In the genomic region with DNA sequence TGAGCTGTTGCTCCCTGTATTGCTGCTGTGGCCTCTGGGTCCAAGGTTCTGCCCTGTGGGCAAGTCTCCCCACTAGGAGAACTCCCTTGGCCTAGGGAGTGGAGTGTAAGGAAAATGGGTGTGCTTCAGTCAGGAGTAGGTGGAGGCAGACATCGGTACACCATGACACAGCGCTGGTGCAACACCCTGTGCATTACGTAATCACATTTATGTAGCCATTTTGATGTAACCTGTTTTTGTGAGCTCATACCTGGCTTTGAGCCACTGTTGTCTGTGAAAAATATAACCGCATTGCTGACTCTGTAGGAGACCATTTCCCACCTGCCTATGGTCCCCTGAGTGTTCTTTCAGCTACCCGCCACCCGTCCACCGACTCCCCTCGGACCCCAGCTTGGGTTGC, we compare ENCODE assay signal across 16 cellular contexts.
DNase-seq lines count a peak whose midpoint lies in the region; ATAC-seq, FAIRE-seq and TF ChIP-seq lines count a peak whose summit lies in the region.
"Had no signal": no experiment of that assay in that cellular context is flagged by ENCODE, and none has a peak within 500 bp of the region (broad histone marks: within the 10 kb centered on the region; RNA-seq: fewer than 3 reads in every experiment).

No MANE protein-coding gene starts in this region.

- no peaks in the 10 kb centered on the region for H4K20me1 ChIP-seq in K562 (replicated peaks; ENCODE audit: control insufficient read depth, insufficient read depth, low read length)
- H4K20me1 ChIP-seq: BLaER1 treated with 17β-estradiol and CSF1 and Interleukin-3, amounts not matched to agents 10 nM and 100 nM had no signal

- H3K9me1 ChIP-seq in K562 (ENCODE audit: control insufficient read depth, insufficient read depth, low read length): no peaks in the 10 kb centered on the region

- no peaks in the 10 kb centered on the region for H3K4me1 ChIP-seq in breast epithelium
- no peaks in the 10 kb centered on the region; a peak in 1 of 5 replicates for H3K4me1 ChIP-seq in K562 (replicated peaks in 1 of 2; ENCODE audit: control insufficient read depth in 2 of 2, insufficient read depth in 2 of 2, low read length in 2 of 2)
- H3K4me1 ChIP-seq in upper lobe of right lung: no peaks in the 10 kb centered on the region
- H3K4me1 ChIP-seq: BLaER1 treated with 17β-estradiol and CSF1 and Interleukin-3, amounts not matched to agents 10 nM and 100 nM; HAP-1 had no signal

- peak overlapping the region; percentile 37 for H3K27ac Mint-ChIP-seq in MCF 10A (ENCODE audit: low read depth, unreplicated experiment)
- H3K27ac Mint-ChIP-seq: CD4-positive, CD25-positive, alpha-beta regulatory T cell; HFFc6 had no signal

- in situ Hi-C loops in K562 (cut with MboI): no loop called here

- intact Hi-C loops in MCF 10A (cut with micrococcal nuclease): no loop called here
- intact Hi-C loops in breast epithelium (cut with DNase I; ENCODE audit: low total_unique reads): no loop called here
- intact Hi-C loops in K562 (cut with micrococcal nuclease): no loop called here
- intact Hi-C loops in upper lobe of right lung (cut with DNase I): no loop called here

- peaks cover 3% of the 10 kb centered on the region for H3K9me3 Mint-ChIP-seq in MCF 10A (ENCODE audit: unreplicated experiment)

- 5% methylated on average over 8 of the region's 8 CpGs for WGBS in K562 (ENCODE audit: insufficient coverage, low coverage, missing lambda C conversion rate)

- ATAC-seq in K562 (no peak), upper lobe of right lung (no peak)

- no peak for FAIRE-seq in K562 (lab: Jason Lieb, UNC)
- FAIRE-seq: H1, HTR-8/SVneo had no signal

- DNase-seq in MCF 10A (ENCODE audit: unreplicated experiment): peak; percentile 51
- DNase-seq in breast epithelium (ENCODE audit: low spot score in 2 of 2): no peak
- DNase-seq in K562 (ENCODE audit: extremely low read depth in 1 of 4, low spot score in 3 of 4): no peak
- DNase-seq in upper lobe of right lung: peak; percentile 25
- no peak for DNase-seq in LoVo (ENCODE audit: low spot score)
- no peak for DNase-seq in NOMO-1 treated with DMSO at 0.1 percent for 48 hours (lab: John Stamatoyannopoulos, UW; ENCODE audit: unreplicated experiment)
- DNase-seq: ACHN; CD4-positive, CD25-positive, alpha-beta regulatory T cell; DMS53; GF-D8; HFFc6 had no signal

- H3K4me3 Mint-ChIP-seq in MCF 10A (ENCODE audit: unreplicated experiment): no peak overlapping the region
- H3K4me3 Mint-ChIP-seq: CD4-positive, CD25-positive, alpha-beta regulatory T cell; HFFc6 had no signal

- TF ChIP-seq POLR2A in breast epithelium (IDR thresholded peaks at IDR 0.05): no peak
- no peak for TF ChIP-seq POLR2A in K562 (conservative IDR thresholded peaks at IDR 0.05)

- POLR2A ChIA-PET in MCF 10A (lab: Yijun Ruan, JAX) (interaction anchor here (0.7 kb wide), 1 partner anchor 11 kb away, joined by 3 read pairs; no protein-coding TSS in a partner anchor), K562 (lab: Yijun Ruan, JAX) (no interaction called here)

- no peak overlapping the region for H3K4me3 ChIP-seq in breast epithelium
- H3K4me3 ChIP-seq in K562: no peak overlapping the region
- H3K4me3 ChIP-seq in upper lobe of right lung: no peak overlapping the region
- H3K4me3 ChIP-seq: BLaER1 treated with 17β-estradiol and CSF1 and Interleukin-3, amounts not matched to agents 10 nM and 100 nM; HAP-1 had no signal

- no peaks in the 10 kb centered on the region for H3K79me2 ChIP-seq in K562 (ENCODE audit: control insufficient read depth, insufficient read depth, low read length)

- H3K9ac ChIP-seq in K562 (ENCODE audit: insufficient read depth in 1 of 2, low read depth in 2 of 2, low read length in 2 of 2): no peak overlapping the region
- H3K9ac ChIP-seq: BLaER1 treated with 17β-estradiol and CSF1 and Interleukin-3, amounts not matched to agents 10 nM and 100 nM had no signal

- no peaks in the 10 kb centered on the region for H3K4me1 Mint-ChIP-seq in MCF 10A (ENCODE audit: insufficient read depth, unreplicated experiment)
- H3K4me1 Mint-ChIP-seq: CD4-positive, CD25-positive, alpha-beta regulatory T cell had no signal

- no peak overlapping the region for H3K27ac ChIP-seq in breast epithelium
- H3K27ac ChIP-seq in K562 (ENCODE audit: extremely low read depth, low read depth, low read length): no peak overlapping the region
- no peak overlapping the region for H3K27ac ChIP-seq in upper lobe of right lung
- H3K27ac ChIP-seq: BLaER1 treated with 17β-estradiol and CSF1 and Interleukin-3, amounts not matched to agents 10 nM and 100 nM had no signal

- H2AFZ ChIP-seq in K562 (ENCODE audit: low read depth, low read length): no peak overlapping the region

- BruUV-seq in MCF 10A (replicated peaks; lab: Mats Ljungman, UMichigan) (no TSS peak), K562 (replicated peaks; lab: Mats Ljungman, UMichigan) (no TSS peak)

- H3K9me3 ChIP-seq in breast epithelium (peaks cover 3 to 4% of the 10 kb centered on the region in 2 donors), K562 (replicated peaks; ENCODE audit: control insufficient read depth, insufficient read depth, low read depth, low read length) (peaks cover 2% of the 10 kb centered on the region; the same call in 1 of the 2 replicates), upper lobe of right lung (no peaks in the 10 kb centered on the region)
- H3K9me3 ChIP-seq: HAP-1 had no signal

- TF ChIP-seq EP300 in Ishikawa (IDR thresholded peaks at IDR 0.05; ENCODE audit: borderline replicate concordance) (no peak), K562 (IDR thresholded peaks at IDR 0.05; ENCODE audit: low read length) (no peak)

- no peak overlapping the region for H3K4me2 ChIP-seq in K562 (ENCODE audit: insufficient read depth, low read length)
- H3K4me2 ChIP-seq: BLaER1 treated with 17β-estradiol and CSF1 and Interleukin-3, amounts not matched to agents 10 nM and 100 nM had no signal

- no peaks in the 10 kb centered on the region for H3K36me3 Mint-ChIP-seq in MCF 10A (ENCODE audit: insufficient read depth, unreplicated experiment)
- H3K36me3 Mint-ChIP-seq: CD4-positive, CD25-positive, alpha-beta regulatory T cell had no signal

- H3K27me3 ChIP-seq in breast epithelium: no peaks in the 10 kb centered on the region
- no peaks in the 10 kb centered on the region for H3K27me3 ChIP-seq in K562 (ENCODE audit: control insufficient read depth in 2 of 2, insufficient read depth in 2 of 2, low read length in 2 of 2)
- no peaks in the 10 kb centered on the region for H3K27me3 ChIP-seq in upper lobe of right lung
- H3K27me3 ChIP-seq: BLaER1 treated with 17β-estradiol and CSF1 and Interleukin-3, amounts not matched to agents 10 nM and 100 nM had no signal

- no peaks in the 10 kb centered on the region for H3K27me3 Mint-ChIP-seq in MCF 10A (ENCODE audit: insufficient read depth, unreplicated experiment)
- H3K27me3 Mint-ChIP-seq: CD4-positive, CD25-positive, alpha-beta regulatory T cell had no signal

- TF ChIP-seq CTCF in MCF 10A (IDR thresholded peaks at IDR 0.05; ENCODE audit: unreplicated experiment): no peak
- no peak for TF ChIP-seq CTCF in breast epithelium (IDR thresholded peaks at IDR 0.05)
- no peak for TF ChIP-seq CTCF in K562 (IDR thresholded peaks at IDR 0.05 in 2 of 3, conservative IDR thresholded peaks at IDR 0.05 in 1 of 3; ENCODE audit: insufficient read depth in 2 of 3, low read depth in 1 of 3, low read length in 3 of 3)
- TF ChIP-seq CTCF in upper lobe of right lung (IDR thresholded peaks at IDR 0.05): no peak

- TF ChIP-seq RAD21 in Ishikawa (IDR thresholded peaks at IDR 0.05; ENCODE audit: low read depth): no peak
- TF ChIP-seq RAD21 in K562 (CRISPR knock-in tag; conservative IDR thresholded peaks at IDR 0.05 in 1 of 2, IDR thresholded peaks at IDR 0.05 in 1 of 2): no peak

- no peaks in the 10 kb centered on the region for H3K36me3 ChIP-seq in breast epithelium
- H3K36me3 ChIP-seq in K562 (ENCODE audit: control insufficient read depth, insufficient read depth, low read length): no peaks in the 10 kb centered on the region
- H3K36me3 ChIP-seq in upper lobe of right lung: no peaks in the 10 kb centered on the region
- H3K36me3 ChIP-seq: BLaER1 treated with 17β-estradiol and CSF1 and Interleukin-3, amounts not matched to agents 10 nM and 100 nM; HAP-1 had no signal

- CTCF ChIA-PET in MCF 10A (lab: Yijun Ruan, JAX): interaction anchor here (1.0 to 1.6 kb wide), 2 partner anchors 9 to 79 kb away, joined by 3 read pairs; no protein-coding TSS in a partner anchor
- CTCF ChIA-PET in K562 (lab: Yijun Ruan, JAX; ENCODE audit: low intra/inter-chr PET ratio): no interaction called here

TF ChIP-seq in Ishikawa, 13 proteins besides CTCF, POLR2A, EP300 and RAD21:
- 0 out of 2 replicates have a peak, but pooled peaks have one; percentile 42 for TF ChIP-seq CEBPB (IDR thresholded peaks at IDR 0.05)
- no peak for TF ChIP-seq FOXM1 (IDR thresholded peaks at IDR 0.05; ENCODE audit: borderline replicate concordance, low read depth)

TF ChIP-seq in K562, 482 proteins besides CTCF, POLR2A, EP300 and RAD21:
- TF ChIP-seq CEBPB (tag; IDR thresholded peaks at IDR 0.05): peak; percentile 55
- no peak for TF ChIP-seq MAZ (CRISPR knock-in tag; conservative IDR thresholded peaks at IDR 0.05 in 1 of 2, IDR thresholded peaks at IDR 0.05 in 1 of 2)
- no peak for TF ChIP-seq BRD4 (IDR thresholded peaks at IDR 0.05)
- no peak for TF ChIP-seq GATAD2A (IDR thresholded peaks at IDR 0.05)
- TF ChIP-seq ETS1 (conservative IDR thresholded peaks at IDR 0.05; ENCODE audit: control insufficient read depth, low read depth, low read length): no peak
- no peak for TF ChIP-seq HEY1 (CRISPR knock-in tag; IDR thresholded peaks at IDR 0.05; ENCODE audit: borderline replicate concordance)
- no peak for TF ChIP-seq FUS (optimal IDR thresholded peaks at IDR 0.05; ENCODE audit: low read depth, low read length)

Comparison
In these comparisons a context has a peak if more than half of its experiments do, and no peak if none do; other contexts are left out.
1. DNase-seq: peak in MCF 10A (single experiment) and upper lobe of right lung (single experiment); none in breast epithelium (0 of 2), K562 (0 of 4), LoVo (single experiment) and NOMO-1 treated with DMSO at 0.1 percent for 48 hours (single experiment).